In genomic region chr12:8930655-8931323, GRCh38 we compare ENCODE assay signal across 1 cellular context. TPM values are rescaled to one million over a fixed set of nuclear protein-coding genes. Genes with fewer than 3 reads are reported as not detected.
"Had no signal": no experiment of that assay in that cellular context is flagged by ENCODE, and none has a peak within 500 bp of the region (broad histone marks: within the 10 kb centered on the region; RNA-seq: fewer than 3 reads in every experiment).

No MANE protein-coding gene starts in this region.

RNA-seq across cellular contexts. Expression of gene KLRG1, which starts 58.6 kb away (rescaled TPM):
- polyA plus RNA-seq: smooth muscle cell had no signal
